Comparison of ENCODE assay signal across 26 cellular contexts in the genomic region with DNA sequence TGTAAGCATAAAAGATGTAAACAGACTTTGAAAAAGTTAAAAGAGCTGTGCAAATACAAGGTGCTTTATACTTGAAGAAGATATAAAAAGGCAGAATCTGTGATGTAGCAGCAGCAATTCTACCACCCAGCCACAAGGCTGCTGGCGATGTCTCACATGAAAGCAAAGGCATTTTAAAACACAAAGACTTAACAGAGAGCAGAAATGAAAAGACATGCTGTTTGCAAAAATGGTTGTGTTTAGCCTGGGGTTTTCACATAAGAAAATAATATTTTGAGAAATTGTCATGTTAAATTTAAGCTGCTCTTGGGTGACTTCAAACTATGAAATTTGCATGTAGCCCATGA.
DNase-seq lines count a peak whose midpoint lies in the region; ATAC-seq, FAIRE-seq and TF ChIP-seq lines count a peak whose summit lies in the region.
"Had no signal": no experiment of that assay in that cellular context is flagged by ENCODE, and none has a peak within 500 bp of the region (broad histone marks: within the 10 kb centered on the region; RNA-seq: fewer than 3 reads in every experiment).

No MANE protein-coding gene starts in this region.

- DNase-seq in HFFc6: no peak
- no peak for DNase-seq in astrocyte (ENCODE audit: low read depth)
- no peak for DNase-seq in effector CD4-positive, alpha-beta T cell
- DNase-seq in right cardiac atrium: no peak
- DNase-seq in DMS79 (lab: John Stamatoyannopoulos, UW): no peak
- no peak for DNase-seq in HPDE6-E6E7 (ENCODE audit: extremely low spot score)
- DNase-seq: ACHN; activated CD4-positive, alpha-beta T cell treated with anti-CD3 and anti-CD28 coated beads, Interleukin-2, amount 50 U/mL, for 1 hour; activated CD8-positive, alpha-beta memory T cell treated with anti-CD3 and anti-CD28 coated beads, Interleukin-2, amount 50 U/mL, for 48 hours; effector CD8-positive, alpha-beta T cell; gastrocnemius medialis; HCEC 1CT; hypothalamus; KBM-7; left ventricle myocardium superior; NCI-H1436 treated with DMSO at 0.1 percent for 48 hours; SJCRH30; stimulated activated CD4-positive, alpha-beta T cell treated with anti-CD3 and anti-CD28 coated beads, Interleukin-12 subunit alpha, Interleukin-12 subunit beta, amount 100 ng/mL, for 4 hours had no signal

- H4K20me1 ChIP-seq in astrocyte (ENCODE audit: insufficient read depth, low read length): no peaks in the 10 kb centered on the region
- H4K20me1 ChIP-seq in neural cell (ENCODE audit: insufficient read depth): no peaks in the 10 kb centered on the region

- H3K9ac ChIP-seq in astrocyte (ENCODE audit: low read length) (no peak overlapping the region), neural cell (ENCODE audit: low read length) (no peak overlapping the region)

- H3K27ac ChIP-seq in 22Rv1 (peak overlapping the region; percentile 26), astrocyte (ENCODE audit: low read depth, low read length) (no peak overlapping the region), neural cell (ENCODE audit: low read length) (no peak overlapping the region), right cardiac atrium (ENCODE audit: low read length) (no peak overlapping the region)
- H3K27ac ChIP-seq: gastrocnemius medialis, neutrophil, SJCRH30 had no signal

- no peak for TF ChIP-seq EP300 in neural cell (conservative IDR thresholded peaks at IDR 0.05; ENCODE audit: poor library complexity, severe bottlenecking)

- no peaks in the 10 kb centered on the region for H3K4me1 ChIP-seq in astrocyte (ENCODE audit: insufficient read depth, low read length)
- no peaks in the 10 kb centered on the region for H3K4me1 ChIP-seq in right cardiac atrium (ENCODE audit: control insufficient read depth, insufficient read depth, low read length)
- H3K4me1 ChIP-seq: gastrocnemius medialis, SJCRH30 had no signal

- H3K4me3 ChIP-seq in astrocyte (ENCODE audit: insufficient read depth, low read depth, low read length) (no peak overlapping the region), neural cell (ENCODE audit: low read length) (no peak overlapping the region), right cardiac atrium (ENCODE audit: low read length) (no peak overlapping the region)
- H3K4me3 ChIP-seq: body of pancreas, gastrocnemius medialis, SJCRH30 had no signal

- no peak overlapping the region for H3K4me3 Mint-ChIP-seq in HFFc6
- no peak overlapping the region for H3K4me3 Mint-ChIP-seq in astrocyte (ENCODE audit: unreplicated experiment)

- peaks cover 2% of the 10 kb centered on the region for H3K27me3 Mint-ChIP-seq in HFFc6 (ENCODE audit: insufficient read depth)
- peaks cover 9% of the 10 kb centered on the region for H3K27me3 Mint-ChIP-seq in astrocyte (ENCODE audit: low read depth, unreplicated experiment)

- H3K79me2 ChIP-seq in astrocyte (ENCODE audit: insufficient read depth, low read length) (no peaks in the 10 kb centered on the region), neural cell (replicated peaks; ENCODE audit: insufficient read depth, low read length) (no peaks in the 10 kb centered on the region)

- no peak overlapping the region for H3K4me2 ChIP-seq in astrocyte (ENCODE audit: low read length)
- peak overlapping the region; percentile 4 for H3K4me2 ChIP-seq in neural cell (ENCODE audit: low read length)

- peak; percentile 21 for TF ChIP-seq CTCF in 22Rv1 (IDR thresholded peaks at IDR 0.05)
- TF ChIP-seq CTCF in HFFc6 (IDR thresholded peaks at IDR 0.05): peak; percentile 19; the same call in 1 of the 2 replicates
- TF ChIP-seq CTCF in astrocyte (IDR thresholded peaks at IDR 0.05; ENCODE audit: insufficient read depth, low read depth, low read length): peak; percentile 7
- peak; percentile 56 for TF ChIP-seq CTCF in neural cell (IDR thresholded peaks at IDR 0.05; ENCODE audit: poor library complexity, severe bottlenecking)

- WGBS in right cardiac atrium: 4% methylated on average over 1 of the region's 1 CpG

- no peak for TF ChIP-seq RAD21 in neural cell (conservative IDR thresholded peaks at IDR 0.05)

- H2AFZ ChIP-seq in astrocyte (ENCODE audit: low read depth, low read length): no peak overlapping the region
- no peak overlapping the region for H2AFZ ChIP-seq in neural cell (ENCODE audit: low read depth, low read length)

- H3K9me3 ChIP-seq in astrocyte (ENCODE audit: insufficient read depth, low read depth, low read length) (no peaks in the 10 kb centered on the region), neural cell (ENCODE audit: low read length) (no peaks in the 10 kb centered on the region), right cardiac atrium (ENCODE audit: control insufficient read depth, low read length) (peaks cover 2% of the 10 kb centered on the region)
- H3K9me3 ChIP-seq: body of pancreas, gastrocnemius medialis, neutrophil, SJCRH30 had no signal

- no peak overlapping the region for H3K27ac Mint-ChIP-seq in HFFc6
- H3K27ac Mint-ChIP-seq in astrocyte (ENCODE audit: unreplicated experiment): no peak overlapping the region
- H3K27ac Mint-ChIP-seq: activated T-helper 2 cell treated with anti-CD3 and anti-CD28 coated beads, Interferon-gamma antibody, Interleukin-2, Interleukin-4, amounts not matched to agents 10 μg/mL and 5 μg/mL and 100 μg/mL, durations not matched to agents 14 hours and 24 hours and 36 hours had no signal

- H3K9me2 ChIP-seq in neural cell (ENCODE audit: insufficient read depth, low read length): no peaks in the 10 kb centered on the region

- H3K36me3 ChIP-seq in astrocyte (ENCODE audit: insufficient read depth, low read length) (no peaks in the 10 kb centered on the region), neural cell (ENCODE audit: insufficient read depth, low read length) (no peaks in the 10 kb centered on the region)
- H3K36me3 ChIP-seq: gastrocnemius medialis, neutrophil, SJCRH30 had no signal

- no peaks in the 10 kb centered on the region for H3K27me3 ChIP-seq in astrocyte (ENCODE audit: insufficient read depth, low read length)
- H3K27me3 ChIP-seq in neural cell (ENCODE audit: insufficient read depth, low read depth, low read length): no peaks in the 10 kb centered on the region
- H3K27me3 ChIP-seq in right cardiac atrium (ENCODE audit: control insufficient read depth, insufficient read depth): no peaks in the 10 kb centered on the region
- H3K27me3 ChIP-seq: body of pancreas, gastrocnemius medialis, SJCRH30 had no signal

- no peaks in the 10 kb centered on the region for H3F3A ChIP-seq in neural cell (ENCODE audit: insufficient read depth, low read length, poor library complexity, severe bottlenecking)

- FAIRE-seq in astrocyte (lab: Jason Lieb, UNC): no peak
- FAIRE-seq: islet of Langerhans had no signal

- no peaks in the 10 kb centered on the region for H3K4me1 Mint-ChIP-seq in HFFc6 (ENCODE audit: low read depth)
- no peaks in the 10 kb centered on the region for H3K4me1 Mint-ChIP-seq in astrocyte (ENCODE audit: low read depth, unreplicated experiment)

- intact Hi-C loops in right cardiac atrium (cut with DNase I): no loop called here

- no peak for ATAC-seq in right cardiac atrium
- ATAC-seq: esophagus mucosa, gastrocnemius medialis, left ventricle myocardium superior, Panc1 had no signal

- H3K36me3 Mint-ChIP-seq in HFFc6 (ENCODE audit: low read depth) (no peaks in the 10 kb centered on the region), astrocyte (ENCODE audit: low read depth, unreplicated experiment) (no peaks in the 10 kb centered on the region)

- H3K9me3 Mint-ChIP-seq in HFFc6: no peaks in the 10 kb centered on the region
- H3K9me3 Mint-ChIP-seq in astrocyte (ENCODE audit: unreplicated experiment): no peaks in the 10 kb centered on the region
- H3K9me3 Mint-ChIP-seq: activated T-helper 2 cell treated with anti-CD3 and anti-CD28 coated beads, Interferon-gamma antibody, Interleukin-2, Interleukin-4, amounts not matched to agents 10 μg/mL and 5 μg/mL and 100 μg/mL, durations not matched to agents 14 hours and 24 hours and 36 hours had no signal

TF ChIP-seq in neural cell, 6 proteins besides CTCF, POLR2A, EP300 and RAD21:
- TF ChIP-seq POLR2AphosphoS5 (IDR thresholded peaks at IDR 0.05) (no peak), MXI1 (conservative IDR thresholded peaks at IDR 0.05; ENCODE audit: poor library complexity, severe bottlenecking) (no peak), SMC3 (conservative IDR thresholded peaks at IDR 0.05; ENCODE audit: poor library complexity) (no peak), EZH2 (IDR thresholded peaks at IDR 0.05; ENCODE audit: borderline replicate concordance, insufficient read depth, low read length, poor library complexity, severe bottlenecking) (no peak), TAF1 (IDR thresholded peaks at IDR 0.05; ENCODE audit: low read depth) (no peak)
- TF ChIP-seq, protein P1, sequence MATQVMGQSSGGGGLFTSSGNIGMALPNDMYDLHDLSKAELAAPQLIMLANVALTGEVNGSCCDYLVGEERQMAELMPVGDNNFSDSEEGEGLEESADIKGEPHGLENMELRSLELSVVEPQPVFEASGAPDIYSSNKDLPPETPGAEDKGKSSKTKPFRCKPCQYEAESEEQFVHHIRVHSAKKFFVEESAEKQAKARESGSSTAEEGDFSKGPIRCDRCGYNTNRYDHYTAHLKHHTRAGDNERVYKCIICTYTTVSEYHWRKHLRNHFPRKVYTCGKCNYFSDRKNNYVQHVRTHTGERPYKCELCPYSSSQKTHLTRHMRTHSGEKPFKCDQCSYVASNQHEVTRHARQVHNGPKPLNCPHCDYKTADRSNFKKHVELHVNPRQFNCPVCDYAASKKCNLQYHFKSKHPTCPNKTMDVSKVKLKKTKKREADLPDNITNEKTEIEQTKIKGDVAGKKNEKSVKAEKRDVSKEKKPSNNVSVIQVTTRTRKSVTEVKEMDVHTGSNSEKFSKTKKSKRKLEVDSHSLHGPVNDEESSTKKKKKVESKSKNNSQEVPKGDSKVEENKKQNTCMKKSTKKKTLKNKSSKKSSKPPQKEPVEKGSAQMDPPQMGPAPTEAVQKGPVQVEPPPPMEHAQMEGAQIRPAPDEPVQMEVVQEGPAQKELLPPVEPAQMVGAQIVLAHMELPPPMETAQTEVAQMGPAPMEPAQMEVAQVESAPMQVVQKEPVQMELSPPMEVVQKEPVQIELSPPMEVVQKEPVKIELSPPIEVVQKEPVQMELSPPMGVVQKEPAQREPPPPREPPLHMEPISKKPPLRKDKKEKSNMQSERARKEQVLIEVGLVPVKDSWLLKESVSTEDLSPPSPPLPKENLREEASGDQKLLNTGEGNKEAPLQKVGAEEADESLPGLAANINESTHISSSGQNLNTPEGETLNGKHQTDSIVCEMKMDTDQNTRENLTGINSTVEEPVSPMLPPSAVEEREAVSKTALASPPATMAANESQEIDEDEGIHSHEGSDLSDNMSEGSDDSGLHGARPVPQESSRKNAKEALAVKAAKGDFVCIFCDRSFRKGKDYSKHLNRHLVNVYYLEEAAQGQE (IDR thresholded peaks at IDR 0.05; ENCODE audit: borderline replicate concordance): no peak
